Comparison of ENCODE assay signal across 22 cellular contexts in genomic region chr6:162408805-162409535, GRCh38.
"Had no signal": no experiment of that assay in that cellular context is flagged by ENCODE, and none has a peak within 500 bp of the region (broad histone marks: within the 10 kb centered on the region; RNA-seq: fewer than 3 reads in every experiment).

No MANE protein-coding gene starts in this region.

- ATAC-seq: naive thymus-derived CD4-positive, alpha-beta T cell; pancreas; right lobe of liver; stimulated activated effector memory CD8-positive, alpha-beta T cell treated with anti-CD3 and anti-CD28 coated beads, Interleukin-12 subunit alpha, Interleukin-12 subunit beta, amount 100 ng/mL, for 72 hours; stimulated activated naive CD8-positive, alpha-beta T cell treated with anti-CD3 and anti-CD28 coated beads, Interleukin-15, Interleukin-2, amounts not matched to agents 100 U/mL and 50 U/mL, for 24 hours had no signal

- H3K9me3 Mint-ChIP-seq: nephron progenitor cell; stimulated activated effector memory CD8-positive, alpha-beta T cell treated with anti-CD3 and anti-CD28 coated beads, Interleukin-12 subunit alpha, Interleukin-12 subunit beta, amount 100 ng/mL, for 72 hours had no signal

- H2AFZ ChIP-seq: hepatocyte had no signal

- H3K4me1 ChIP-seq: colonic mucosa, pancreas, prostate gland, right lobe of liver, suprapubic skin, thyroid gland had no signal

- DNase-seq: colonic mucosa; dermis blood vessel endothelial cell; effector CD4-positive, alpha-beta T cell; foreskin melanocyte; head of caudate nucleus; left ventricle myocardium inferior; naive thymus-derived CD4-positive, alpha-beta T cell; nephron progenitor cell; nucleus accumbens; pancreas; right lobe of liver; stimulated activated CD4-positive, alpha-beta T cell treated with anti-CD3 and anti-CD28 coated beads, Interleukin-4, amount 100 ng/mL, for 1 hour; stimulated activated CD8-positive, alpha-beta memory T cell treated with anti-CD3 and anti-CD28 coated beads, Interleukin-4, amount 100 ng/mL, for 48 hours; stimulated activated naive CD8-positive, alpha-beta T cell treated with anti-CD3 and anti-CD28 coated beads, Interleukin-15, Interleukin-2, amounts not matched to agents 100 U/mL and 50 U/mL, for 24 hours; thyroid gland had no signal

- H3K27me3 Mint-ChIP-seq: naive thymus-derived CD4-positive, alpha-beta T cell; type B pancreatic cell had no signal

- H3K4me3 ChIP-seq: colonic mucosa, hepatocyte, left ventricle myocardium inferior, pancreas, prostate gland, right lobe of liver, suprapubic skin, thyroid gland had no signal

- H3K4me3 Mint-ChIP-seq: naive thymus-derived CD4-positive, alpha-beta T cell; nephron progenitor cell; stimulated activated effector memory CD8-positive, alpha-beta T cell treated with anti-CD3 and anti-CD28 coated beads, Interleukin-12 subunit alpha, Interleukin-12 subunit beta, amount 100 ng/mL, for 72 hours; type B pancreatic cell had no signal

- H3K27ac ChIP-seq: colonic mucosa, hepatocyte, left ventricle myocardium inferior, pancreas, prostate gland, right lobe of liver, suprapubic skin, thyroid gland had no signal

- H3K36me3 ChIP-seq: colonic mucosa, left ventricle myocardium inferior, pancreas, prostate gland, right lobe of liver, suprapubic skin, thyroid gland had no signal

- H3K4me2 ChIP-seq: hepatocyte had no signal

- H3K27me3 ChIP-seq: colonic mucosa, hepatocyte, pancreas, right lobe of liver, suprapubic skin, thyroid gland had no signal

- H3K36me3 Mint-ChIP-seq: type B pancreatic cell had no signal

- H3K9me3 ChIP-seq: colonic mucosa, left ventricle myocardium inferior, pancreas, prostate gland, right lobe of liver, suprapubic skin, thyroid gland had no signal

- FAIRE-seq: keratinocyte, pancreas, urothelium cell line had no signal

- H3K4me1 Mint-ChIP-seq: naive thymus-derived CD4-positive, alpha-beta T cell; stimulated activated effector memory CD8-positive, alpha-beta T cell treated with anti-CD3 and anti-CD28 coated beads, Interleukin-12 subunit alpha, Interleukin-12 subunit beta, amount 100 ng/mL, for 72 hours had no signal

- H3K79me2 ChIP-seq: hepatocyte had no signal

- H3K27ac Mint-ChIP-seq: naive thymus-derived CD4-positive, alpha-beta T cell; nephron progenitor cell; stimulated activated effector memory CD8-positive, alpha-beta T cell treated with anti-CD3 and anti-CD28 coated beads, Interleukin-12 subunit alpha, Interleukin-12 subunit beta, amount 100 ng/mL, for 72 hours; type B pancreatic cell had no signal
